16 cellular contexts compared by ENCODE assay signal in the genomic region with DNA sequence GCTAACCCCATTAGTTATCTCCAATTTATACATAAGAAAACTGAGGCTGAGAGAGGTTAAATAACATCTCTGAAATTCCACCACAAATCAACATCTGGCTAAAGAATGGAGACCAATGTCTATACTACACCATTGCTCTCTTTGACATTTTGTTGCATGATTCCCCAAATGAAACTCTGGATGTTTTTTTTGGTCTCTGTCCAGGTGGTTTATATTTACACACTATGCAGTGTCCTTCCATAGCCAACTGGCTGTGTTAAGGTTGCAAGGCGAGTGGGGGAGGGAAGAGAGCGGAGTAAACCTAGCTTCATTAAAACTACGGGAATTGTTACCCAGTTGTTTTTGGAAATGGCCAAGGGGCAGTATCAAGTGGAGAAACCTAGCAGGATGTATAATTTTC.
"Had no signal": no experiment of that assay in that cellular context is flagged by ENCODE, and none has a peak within 500 bp of the region (broad histone marks: within the 10 kb centered on the region; RNA-seq: fewer than 3 reads in every experiment).

No MANE protein-coding gene starts in this region.

- H3K4me3 ChIP-seq: adrenal gland, body of pancreas, gastroesophageal sphincter, ovary, testis had no signal

- ATAC-seq: activated T-helper 17 cell treated with anti-CD3 and anti-CD28 coated beads, Interleukin-2, amount 50 U/mL, for 72 hours; body of pancreas; gastroesophageal sphincter; stimulated activated naive CD8-positive, alpha-beta T cell treated with anti-CD3 and anti-CD28 coated beads, Interleukin-15, Interleukin-2, amounts not matched to agents 100 U/mL and 50 U/mL, for 24 hours had no signal

- H3K27me3 ChIP-seq: adrenal gland, body of pancreas, ovary, testis had no signal

- H3K27ac ChIP-seq: adrenal gland, body of pancreas, gastroesophageal sphincter, ovary, testis had no signal

- H3K4me1 ChIP-seq: adrenal gland, body of pancreas, gastroesophageal sphincter, testis had no signal

- DNase-seq: activated B cell treated with CpG ODN at 0.5 μM for 24 hours; activated CD4-positive, alpha-beta T cell treated with anti-CD3 and anti-CD28 coated beads, Interleukin-2, amount 10 ng/mL, durations not matched to agents 7 days and 5 days; activated CD8-positive, alpha-beta memory T cell treated with anti-CD3 and anti-CD28 coated beads for 24 hours; activated naive CD4-positive, alpha-beta T cell treated with anti-CD3 and anti-CD28 coated beads, Interleukin-2, amount 10 ng/mL, durations not matched to agents 7 days and 5 days; adrenal gland; body of pancreas; dermis blood vessel endothelial cell; endodermal cell; kidney; ovary; stimulated activated CD4-positive, alpha-beta T cell treated with anti-CD3 and anti-CD28 coated beads, Interleukin-4, amount 100 ng/mL, for 1 hour; stimulated activated CD8-positive, alpha-beta memory T cell treated with anti-CD3 and anti-CD28 coated beads, Interleukin-4, amount 100 ng/mL, for 48 hours; stimulated activated naive CD8-positive, alpha-beta T cell treated with anti-CD3 and anti-CD28 coated beads, Interleukin-15, Interleukin-2, amounts not matched to agents 100 U/mL and 50 U/mL, for 24 hours; testis had no signal

- H3K9me3 ChIP-seq: adrenal gland, body of pancreas, gastroesophageal sphincter, ovary, testis had no signal

- FAIRE-seq: kidney had no signal

- H3K36me3 ChIP-seq: adrenal gland, gastroesophageal sphincter, ovary had no signal
